Comparison of ENCODE assay signal across 11 cellular contexts in genomic region chr12:43282106-43282505, GRCh38.
DNase-seq lines count a peak whose midpoint lies in the region; ATAC-seq, FAIRE-seq and TF ChIP-seq lines count a peak whose summit lies in the region.
"Had no signal": no experiment of that assay in that cellular context is flagged by ENCODE, and none has a peak within 500 bp of the region (broad histone marks: within the 10 kb centered on the region; RNA-seq: fewer than 3 reads in every experiment).

No MANE protein-coding gene starts in this region.

- H3K9me3 ChIP-seq in astrocyte (ENCODE audit: insufficient read depth, low read depth, low read length), result no peaks in the 10 kb centered on the region
- H3K9me3 ChIP-seq in mesenchymal stem cell (ENCODE audit: control insufficient read depth, low read length), result no peaks in the 10 kb centered on the region
- H3K9me3 ChIP-seq in aorta (ENCODE audit: control insufficient read depth, low read length), result peaks cover 1% of the 10 kb centered on the region
- H3K9me3 ChIP-seq: transverse colon had no signal

- H3K4me1 ChIP-seq in astrocyte (ENCODE audit: insufficient read depth, low read length), result peaks cover 34% of the 10 kb centered on the region
- peaks cover 6% of the 10 kb centered on the region for H3K4me1 ChIP-seq in mesenchymal stem cell (ENCODE audit: control insufficient read depth, insufficient read depth, low read depth, low read length)
- H3K4me1 ChIP-seq in aorta (ENCODE audit: control insufficient read depth in 1 of 2, insufficient read depth in 2 of 2, low read length in 2 of 2), result no peaks in the 10 kb centered on the region
- H3K4me1 ChIP-seq: transverse colon had no signal

- no peak overlapping the region for H3K14ac ChIP-seq in mesenchymal stem cell (ENCODE audit: low read length in 2 of 2)

- no peak overlapping the region for H2BK15ac ChIP-seq in mesenchymal stem cell (ENCODE audit: low read depth, poor library complexity, severe bottlenecking)

- H3K4me3 ChIP-seq in astrocyte (ENCODE audit: insufficient read depth, low read depth, low read length) (no peak overlapping the region), mesenchymal stem cell (ENCODE audit: insufficient read depth in 1 of 2, low read depth in 1 of 2, low read length in 2 of 2) (no peak overlapping the region), aorta (ENCODE audit: low read length in 2 of 2) (no peak overlapping the region)
- H3K4me3 ChIP-seq: transverse colon had no signal

- H3K27ac ChIP-seq in astrocyte (ENCODE audit: low read depth, low read length) (no peak overlapping the region), mesenchymal stem cell (ENCODE audit: low read length, poor library complexity, severe bottlenecking) (no peak overlapping the region), aorta (ENCODE audit: low read depth in 1 of 2, low read length in 2 of 2) (no peak overlapping the region)
- H3K27ac ChIP-seq: transverse colon had no signal

- H3K18ac ChIP-seq in mesenchymal stem cell (ENCODE audit: low read depth in 1 of 2, low read length in 2 of 2), result no peak overlapping the region

- H2AFZ ChIP-seq in astrocyte (ENCODE audit: low read depth, low read length), result no peak overlapping the region
- no peak overlapping the region for H2AFZ ChIP-seq in mesenchymal stem cell (ENCODE audit: low read depth, low read length)

- H3K27me3 ChIP-seq in astrocyte (ENCODE audit: insufficient read depth, low read length) (no peaks in the 10 kb centered on the region), mesenchymal stem cell (ENCODE audit: control insufficient read depth in 1 of 2, insufficient read depth in 1 of 2, low read length in 2 of 2) (no peaks in the 10 kb centered on the region), aorta (ENCODE audit: control insufficient read depth in 1 of 2, insufficient read depth in 2 of 2, low read length in 1 of 2) (no peaks in the 10 kb centered on the region)
- H3K27me3 ChIP-seq: transverse colon had no signal

- H4K8ac ChIP-seq in mesenchymal stem cell (ENCODE audit: low read length), result no peak overlapping the region

- no peak for ATAC-seq in aorta (ENCODE audit: low FRiP score)

- H3K4me1 Mint-ChIP-seq in astrocyte (ENCODE audit: low read depth, unreplicated experiment), result peaks cover 36% of the 10 kb centered on the region

- no peaks in the 10 kb centered on the region for H3K27me3 Mint-ChIP-seq in astrocyte (ENCODE audit: low read depth, unreplicated experiment)

- H3K79me2 ChIP-seq in astrocyte (ENCODE audit: insufficient read depth, low read length), result no peaks in the 10 kb centered on the region

- no peaks in the 10 kb centered on the region for H3K36me3 Mint-ChIP-seq in astrocyte (ENCODE audit: low read depth, unreplicated experiment)

- H2BK12ac ChIP-seq in mesenchymal stem cell (ENCODE audit: low read length in 2 of 2), result no peak overlapping the region

- no peak overlapping the region for H2BK120ac ChIP-seq in mesenchymal stem cell (ENCODE audit: low read depth, low read length)

- DNase-seq in DMS 273 (lab: John Stamatoyannopoulos, UW; ENCODE audit: unreplicated experiment), result peak; percentile 30
- peak; percentile 21 for DNase-seq in M059J (ENCODE audit: low read depth)
- DNase-seq in astrocyte (ENCODE audit: low read depth), result no peak
- peak; percentile 38 for DNase-seq in mesenchymal stem cell
- no peak for DNase-seq in cortex of kidney (lab: John Stamatoyannopoulos, UW)
- DNase-seq in NCI-H510A treated with DMSO at 0.1 percent for 48 hours (lab: John Stamatoyannopoulos, UW), result no peak
- DNase-seq in aorta, result no peak
- no peak for DNase-seq in NCI-H774 (lab: John Stamatoyannopoulos, UW)
- DNase-seq: activated effector memory CD4-positive, alpha-beta T cell treated with Interleukin-2 at 50 U/mL for 16 hours; hypothalamus; transverse colon had no signal

- peak overlapping the region; percentile 73 for H2BK5ac ChIP-seq in mesenchymal stem cell (ENCODE audit: low read depth, low read length, poor library complexity, severe bottlenecking)

- H4K91ac ChIP-seq in mesenchymal stem cell (ENCODE audit: low read length), result no peak overlapping the region

- intact Hi-C loops in aorta (cut with DNase I), result no loop called here

- H2AK5ac ChIP-seq in mesenchymal stem cell (ENCODE audit: low read length, severe bottlenecking), result no peak overlapping the region

- H3K23ac ChIP-seq in mesenchymal stem cell (ENCODE audit: low read length in 2 of 2), result no peak overlapping the region

- H3K4me2 ChIP-seq in astrocyte (ENCODE audit: low read length), result no peak overlapping the region
- H3K4me2 ChIP-seq in mesenchymal stem cell (ENCODE audit: low read length, poor library complexity, severe bottlenecking), result no peak overlapping the region

- H3K4me3 Mint-ChIP-seq in astrocyte (ENCODE audit: unreplicated experiment), result no peak overlapping the region

- no peaks in the 10 kb centered on the region for H3K36me3 ChIP-seq in astrocyte (ENCODE audit: insufficient read depth, low read length)
- H3K36me3 ChIP-seq in mesenchymal stem cell (ENCODE audit: control insufficient read depth in 1 of 2, insufficient read depth in 2 of 2, low read depth in 1 of 2, low read length in 2 of 2), result no peaks in the 10 kb centered on the region
- no peaks in the 10 kb centered on the region for H3K36me3 ChIP-seq in aorta (ENCODE audit: control insufficient read depth in 1 of 2, insufficient read depth in 2 of 2, low read length in 1 of 2)
- H3K36me3 ChIP-seq: transverse colon had no signal

- H3K9me3 Mint-ChIP-seq in astrocyte (ENCODE audit: unreplicated experiment), result peaks cover 2% of the 10 kb centered on the region

- FAIRE-seq in astrocyte (lab: Jason Lieb, UNC), result no peak

- H3K79me1 ChIP-seq in mesenchymal stem cell (replicated peaks; ENCODE audit: low read length, poor library complexity, severe bottlenecking), result peaks cover 2% of the 10 kb centered on the region

- no peaks in the 10 kb centered on the region for H4K20me1 ChIP-seq in astrocyte (ENCODE audit: insufficient read depth, low read length)

- H3K4ac ChIP-seq in mesenchymal stem cell (ENCODE audit: low read depth in 1 of 2, low read length in 2 of 2), result no peak overlapping the region

- H3K9ac ChIP-seq in astrocyte (ENCODE audit: low read length) (no peak overlapping the region), mesenchymal stem cell (ENCODE audit: low read length) (peak overlapping the region; percentile 52)

- peak; percentile 43 for TF ChIP-seq CTCF in astrocyte (IDR thresholded peaks at IDR 0.05; ENCODE audit: insufficient read depth, low read depth, low read length)

- no peak overlapping the region for H3K27ac Mint-ChIP-seq in astrocyte (ENCODE audit: unreplicated experiment)

Comparison
In these comparisons a context has a peak if more than half of its experiments do, and no peak if none do; other contexts are left out.
1. DNase-seq: peak in DMS 273 (single experiment), M059J (single experiment) and mesenchymal stem cell (single experiment); none in astrocyte (single experiment), cortex of kidney (single experiment), NCI-H510A treated with DMSO at 0.1 percent for 48 hours (single experiment), aorta (0 of 2) and NCI-H774 (single experiment).